ENCODE assay signal across 8 cellular contexts in genomic region chr4:110196871-110197420, GRCh38. TPM values are rescaled to one million over a fixed set of nuclear protein-coding genes. Genes with fewer than 3 reads are reported as not detected.
DNase-seq lines count a peak whose midpoint lies in the region; ATAC-seq, FAIRE-seq and TF ChIP-seq lines count a peak whose summit lies in the region.

No MANE protein-coding gene starts in this region.

- TF ChIP-seq CTCF in WI38 (IDR thresholded peaks at IDR 0.05; ENCODE audit: low read depth, low read length) (no peak), D721Med (IDR thresholded peaks at IDR 0.05; ENCODE audit: insufficient read depth, missing control alignments) (no peak)

- H3K27ac ChIP-seq in Karpas-422 (ENCODE audit: low read length) (peak overlapping the region; percentile 92), caudate nucleus (ENCODE audit: low read depth, low read length) (peak overlapping the region; percentile 60)

- peaks cover 16% of the 10 kb centered on the region for H3K36me3 ChIP-seq in Karpas-422 (ENCODE audit: insufficient read depth, low read length)

- peak overlapping the region; percentile 94 for H3K4me2 ChIP-seq in Karpas-422 (ENCODE audit: low read depth, low read length, poor library complexity, severe bottlenecking)

- H3K4me3 ChIP-seq in Karpas-422 (ENCODE audit: low read length), result peak overlapping the region; percentile 90
- H3K4me3 ChIP-seq in WI38 (ENCODE audit: low read depth, low read length), result peak overlapping the region; percentile 68

- H3K9ac ChIP-seq in Karpas-422 (ENCODE audit: low read length), result peak overlapping the region; percentile 98

- peak; percentile 54 for DNase-seq in EH (ENCODE audit: low read depth)
- peak; percentile 85 for DNase-seq in Karpas-422
- DNase-seq in caudate nucleus (lab: John Stamatoyannopoulos, UW), result peak in 53 of 61 donors; percentile 4 to 77 (median 53)
- peak; percentile 83 for DNase-seq in islet precursor cell
- peak; percentile 26 to 54 (median 40) for DNase-seq in stimulated activated CD4-positive, alpha-beta T cell treated with anti-CD3 and anti-CD28 coated beads, Interleukin-12 subunit alpha, Interleukin-12 subunit beta, amount 100 ng/mL, for 48 hours (ENCODE audit: low read depth in 2 of 3, low spot score in 1 of 3)
- no peak for DNase-seq in D721Med (ENCODE audit: insufficient read length, low spot score)

- no peaks in the 10 kb centered on the region for H3K9me2 ChIP-seq in Karpas-422 (replicated peaks; ENCODE audit: insufficient read depth, low read length)

- no peaks in the 10 kb centered on the region for H3K9me3 ChIP-seq in Karpas-422 (ENCODE audit: low read length)

- no peak for FAIRE-seq in D721Med (lab: Jason Lieb, UNC)

- no peaks in the 10 kb centered on the region for H4K20me1 ChIP-seq in Karpas-422 (ENCODE audit: insufficient read depth, low read depth, low read length)

- H3K27me3 ChIP-seq in Karpas-422 (ENCODE audit: low read length), result no peaks in the 10 kb centered on the region

- peaks cover 46% of the 10 kb centered on the region for H3K4me1 ChIP-seq in Karpas-422 (ENCODE audit: low read length)

- peak; percentile 25 for ATAC-seq in GM21619 (IDR thresholded peaks at IDR 0.05; ENCODE audit: unreplicated experiment)

- no peak overlapping the region for H2AFZ ChIP-seq in Karpas-422 (ENCODE audit: low read length)

- peaks cover 61% of the 10 kb centered on the region for H3K79me2 ChIP-seq in Karpas-422 (ENCODE audit: low read length)

RNA-seq across cellular contexts. Expression of gene ELOVL6, which starts 1.5 kb away (rescaled TPM):
- 19.4 and 42.4 TPM in 2 replicates for total RNA-seq in Karpas-422 (2014; rRNA removed; shearing (Covaris generic); ENCODE audit: low replicate concordance)
